2 cellular contexts compared by ENCODE assay signal in the genomic region with DNA sequence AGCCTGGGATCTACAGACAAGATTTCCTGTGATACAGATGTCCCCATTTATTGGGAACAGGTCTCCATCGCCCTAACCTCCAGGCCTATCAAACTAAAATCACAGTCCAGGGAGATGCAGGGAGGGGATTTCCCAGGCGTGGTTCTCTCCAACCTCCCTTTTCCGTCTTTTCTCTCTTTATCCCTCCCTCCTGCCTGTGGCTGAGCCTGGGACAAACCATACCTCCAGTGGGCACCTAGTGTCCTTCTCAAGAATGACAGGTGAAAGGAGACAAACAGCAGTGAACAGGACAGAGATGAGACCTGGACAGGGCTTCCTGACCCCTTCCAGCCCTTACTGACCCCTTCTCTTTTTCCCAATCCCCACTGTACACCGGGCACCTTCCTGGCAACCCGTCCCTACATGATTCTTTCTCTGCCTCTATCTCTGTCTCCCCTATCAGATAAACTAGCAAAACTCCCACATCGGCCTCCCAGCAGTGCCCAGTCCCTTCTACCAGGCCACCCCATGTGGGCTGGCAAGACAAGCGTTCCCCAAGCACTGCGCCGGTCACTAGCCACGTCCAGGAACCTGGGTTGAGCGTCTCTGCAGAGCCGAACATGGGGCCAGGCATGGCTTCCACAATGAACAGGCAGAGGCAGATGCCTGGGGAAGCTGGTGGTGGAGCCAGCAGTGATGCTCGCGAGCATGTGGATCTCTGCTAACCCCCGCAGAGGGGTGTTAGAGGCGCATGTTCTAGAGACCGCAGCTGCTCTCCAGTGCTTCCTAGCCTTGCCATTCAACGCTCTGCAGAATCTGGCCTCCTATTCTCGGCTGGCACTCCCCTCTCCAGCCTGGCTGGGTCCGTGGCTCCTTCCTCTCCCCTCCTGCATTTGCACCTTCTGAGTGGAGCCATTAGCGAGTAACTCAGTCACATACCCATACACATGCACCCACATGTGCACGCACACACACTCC.
TF ChIP-seq lines count a peak whose summit lies in the region.

No MANE protein-coding gene starts in this region.

TF ChIP-seq in IMR-90, 13 proteins besides CTCF, POLR2A, EP300 and RAD21:
- TF ChIP-seq MAZ (IDR thresholded peaks at IDR 0.05; ENCODE audit: borderline replicate concordance, low read depth, low read length) (no peak), NFE2L2 (IDR thresholded peaks at IDR 0.05; ENCODE audit: low read depth, low read length) (no peak), MXI1 (IDR thresholded peaks at IDR 0.05; ENCODE audit: borderline replicate concordance, low read depth, low read length) (no peak), BHLHE40 (IDR thresholded peaks at IDR 0.05; ENCODE audit: low read depth, low read length) (no peak), CEBPB (IDR thresholded peaks at IDR 0.05; ENCODE audit: low read depth, low read length) (no peak), SMC3 (IDR thresholded peaks at IDR 0.05; ENCODE audit: low read depth, low read length) (no peak), FOS (IDR thresholded peaks at IDR 0.05; ENCODE audit: low read depth, low read length) (no peak), CHD1 (IDR thresholded peaks at IDR 0.05; ENCODE audit: low read depth, low read length) (no peak), ELK1 (IDR thresholded peaks at IDR 0.05; ENCODE audit: borderline replicate concordance, low read depth, low read length) (no peak), RFX5 (IDR thresholded peaks at IDR 0.05; ENCODE audit: low read depth, low read length) (no peak), RCOR1 (IDR thresholded peaks at IDR 0.05; ENCODE audit: insufficient replicate concordance, low read length) (no peak), USF2 (IDR thresholded peaks at IDR 0.05; ENCODE audit: low read depth, low read length) (no peak), MAFK (IDR thresholded peaks at IDR 0.05; ENCODE audit: low read depth, low read length) (no peak)

TF ChIP-seq in GM12891, 5 proteins besides CTCF, POLR2A, EP300 and RAD21:
- no peak for TF ChIP-seq SPI1 (IDR thresholded peaks at IDR 0.05; ENCODE audit: low read depth, low read length)
- no peak for TF ChIP-seq PAX5 (IDR thresholded peaks at IDR 0.05; ENCODE audit: insufficient read depth, low read length, severe bottlenecking)
- TF ChIP-seq TAF1 (IDR thresholded peaks at IDR 0.05; ENCODE audit: low read depth, low read length) = no peak
- TF ChIP-seq POLR2AphosphoS5 (IDR thresholded peaks at IDR 0.05; ENCODE audit: low read depth, low read length) = no peak
- no peak for TF ChIP-seq POU2F2 (IDR thresholded peaks at IDR 0.05; ENCODE audit: low read depth, low read length)
